In genomic region chr7:132932321-132933075, GRCh38 we compare ENCODE assay signal across 25 cellular contexts.
DNase-seq lines count a peak whose midpoint lies in the region; ATAC-seq, FAIRE-seq and TF ChIP-seq lines count a peak whose summit lies in the region.
"Had no signal": no experiment of that assay in that cellular context is flagged by ENCODE, and none has a peak within 500 bp of the region (broad histone marks: within the 10 kb centered on the region; RNA-seq: fewer than 3 reads in every experiment).

No MANE protein-coding gene starts in this region.

- H3K4me1 ChIP-seq in gastrocnemius medialis, result no peaks in the 10 kb centered on the region
- no peaks in the 10 kb centered on the region for H3K4me1 ChIP-seq in Peyer's patch
- H3K4me1 ChIP-seq: parathyroid adenoma had no signal

- no peak overlapping the region for H3K4me3 ChIP-seq in NB4 (ENCODE audit: low read depth, low read length)
- no peak overlapping the region for H3K4me3 ChIP-seq in gastrocnemius medialis
- no peak overlapping the region for H3K4me3 ChIP-seq in Peyer's patch
- H3K4me3 ChIP-seq: K562, SK-N-MC, skin epidermis, thoracic aorta had no signal

- no peak overlapping the region for H3K4me3 Mint-ChIP-seq in dendritic cell treated with granulocyte-macrophage colony-stimulating factor and Interleukin-4, amounts not matched to agents 40 ng/mL and 50 ng/mL, for 4 days
- H3K4me3 Mint-ChIP-seq in nephron progenitor cell, result no peak overlapping the region
- H3K4me3 Mint-ChIP-seq in effector memory CD8-positive, alpha-beta T cell, result no peak overlapping the region
- H3K4me3 Mint-ChIP-seq: B cell had no signal

- no peaks in the 10 kb centered on the region for H3K9me3 Mint-ChIP-seq in dendritic cell treated with granulocyte-macrophage colony-stimulating factor and Interleukin-4, amounts not matched to agents 40 ng/mL and 50 ng/mL, for 4 days
- H3K9me3 Mint-ChIP-seq in nephron progenitor cell, result peaks cover 9% of the 10 kb centered on the region
- H3K9me3 Mint-ChIP-seq in effector memory CD8-positive, alpha-beta T cell, result no peaks in the 10 kb centered on the region

- no peak for TF ChIP-seq CTCF in NB4 (IDR thresholded peaks at IDR 0.05; ENCODE audit: low read depth, low read length)
- TF ChIP-seq CTCF in nephron progenitor cell (IDR thresholded peaks at IDR 0.05), result no peak
- no peak for TF ChIP-seq CTCF in gastrocnemius medialis (IDR thresholded peaks at IDR 0.05 in 4 of 5, conservative IDR thresholded peaks at IDR 0.05 in 1 of 5)
- TF ChIP-seq CTCF in Peyer's patch (IDR thresholded peaks at IDR 0.05), result no peak

- no peak overlapping the region for H3K27ac ChIP-seq in gastrocnemius medialis
- no peak overlapping the region for H3K27ac ChIP-seq in Peyer's patch
- H3K27ac ChIP-seq: parathyroid adenoma, SK-N-MC, skin epidermis, thoracic aorta had no signal

- no peaks in the 10 kb centered on the region for H3K36me3 ChIP-seq in gastrocnemius medialis
- H3K36me3 ChIP-seq in Peyer's patch, result no peaks in the 10 kb centered on the region
- H3K36me3 ChIP-seq: thoracic aorta had no signal

- H3K4me1 Mint-ChIP-seq in dendritic cell treated with granulocyte-macrophage colony-stimulating factor and Interleukin-4, amounts not matched to agents 40 ng/mL and 50 ng/mL, for 4 days (ENCODE audit: low read depth), result peaks cover 48% of the 10 kb centered on the region
- H3K4me1 Mint-ChIP-seq in nephron progenitor cell, result peaks cover 11% of the 10 kb centered on the region
- peaks cover 2 to 9% of the 10 kb centered on the region in 2 donors for H3K4me1 Mint-ChIP-seq in effector memory CD8-positive, alpha-beta T cell (ENCODE audit: low read depth in 2 of 2)

- no peaks in the 10 kb centered on the region for H3K9me3 ChIP-seq in gastrocnemius medialis
- H3K9me3 ChIP-seq in Peyer's patch, result no peaks in the 10 kb centered on the region

- no peak for ATAC-seq in gastrocnemius medialis
- no peak for ATAC-seq in effector memory CD8-positive, alpha-beta T cell (replicated peaks)
- ATAC-seq: K562, Panc1 had no signal

- in situ Hi-C loops in gastrocnemius medialis (cut with MboI; ENCODE audit: low sequenced_read_pairs in 4 of 4), result no loop called here

- H3K27me3 ChIP-seq in gastrocnemius medialis (no peaks in the 10 kb centered on the region), Peyer's patch (no peaks in the 10 kb centered on the region)

- intact Hi-C loops in dendritic cell treated with granulocyte-macrophage colony-stimulating factor and Interleukin-4, amounts not matched to agents 40 ng/mL and 50 ng/mL, for 4 days (cut with micrococcal nuclease), result no loop called here
- intact Hi-C loops in gastrocnemius medialis (cut with DNase I; ENCODE audit: low total_unique reads), result no loop called here

- peaks cover 8% of the 10 kb centered on the region for H3K36me3 Mint-ChIP-seq in dendritic cell treated with granulocyte-macrophage colony-stimulating factor and Interleukin-4, amounts not matched to agents 40 ng/mL and 50 ng/mL, for 4 days (ENCODE audit: low read depth)
- peaks cover 32% of the 10 kb centered on the region for H3K36me3 Mint-ChIP-seq in nephron progenitor cell (ENCODE audit: low read depth)
- peaks cover 3% of the 10 kb centered on the region for H3K36me3 Mint-ChIP-seq in effector memory CD8-positive, alpha-beta T cell (ENCODE audit: insufficient read depth)

- H3K27me3 Mint-ChIP-seq in dendritic cell treated with granulocyte-macrophage colony-stimulating factor and Interleukin-4, amounts not matched to agents 40 ng/mL and 50 ng/mL, for 4 days, result no peaks in the 10 kb centered on the region
- no peaks in the 10 kb centered on the region for H3K27me3 Mint-ChIP-seq in nephron progenitor cell (ENCODE audit: low read depth, poor library complexity)
- no peaks in the 10 kb centered on the region for H3K27me3 Mint-ChIP-seq in effector memory CD8-positive, alpha-beta T cell
- H3K27me3 Mint-ChIP-seq: B cell had no signal

- FAIRE-seq in GM12892 (lab: Jason Lieb, UNC), result peak; percentile 38
- FAIRE-seq: K562 had no signal

- no peak for TF ChIP-seq POLR2A in GM12892 (IDR thresholded peaks at IDR 0.05; ENCODE audit: low read depth, low read length)
- no peak for TF ChIP-seq POLR2A in NB4 (IDR thresholded peaks at IDR 0.05; ENCODE audit: extremely low read depth, insufficient read length)
- TF ChIP-seq POLR2A in gastrocnemius medialis (IDR thresholded peaks at IDR 0.05), result no peak
- TF ChIP-seq POLR2A in Peyer's patch (IDR thresholded peaks at IDR 0.05), result no peak

- DNase-seq in GM12892 (ENCODE audit: insufficient read length) (no peak), NB4 (ENCODE audit: low read depth) (peak; percentile 40), nephron progenitor cell (no peak), gastrocnemius medialis (no peak), Peyer's patch (no peak)
- DNase-seq in effector memory CD8-positive, alpha-beta T cell, result no peak
- DNase-seq: activated CD4-positive, alpha-beta T cell treated with anti-CD3 and anti-CD28 coated beads for 1 hour; activated T-cell treated with anti-CD3 and anti-CD28 coated beads, Interleukin-2, amount 50 U/mL, for 1 hour; GF-D8; GOT3; hypothalamus; NCI-H1105 treated with DMSO at 0.1 percent for 48 hours; NCI-H2171; NCI-H748 treated with DMSO at 0.1 percent for 48 hours; stimulated activated CD4-positive, alpha-beta T cell treated with anti-CD3 and anti-CD28 coated beads, Interleukin-4, amount 100 ng/mL, for 4 hours; stimulated activated CD8-positive, alpha-beta memory T cell treated with anti-CD3 and anti-CD28 coated beads, Interleukin-4, amount 100 ng/mL, for 48 hours; T1000 had no signal

- peak overlapping the region; percentile 79 for H3K27ac Mint-ChIP-seq in dendritic cell treated with granulocyte-macrophage colony-stimulating factor and Interleukin-4, amounts not matched to agents 40 ng/mL and 50 ng/mL, for 4 days
- H3K27ac Mint-ChIP-seq in nephron progenitor cell, result peak overlapping the region; percentile 7
- peak overlapping the region in 1 of 2 donors; percentile 42 for H3K27ac Mint-ChIP-seq in effector memory CD8-positive, alpha-beta T cell
- H3K27ac Mint-ChIP-seq: B cell had no signal
